ENCODE assay signal across 8 cellular contexts in the genomic region with DNA sequence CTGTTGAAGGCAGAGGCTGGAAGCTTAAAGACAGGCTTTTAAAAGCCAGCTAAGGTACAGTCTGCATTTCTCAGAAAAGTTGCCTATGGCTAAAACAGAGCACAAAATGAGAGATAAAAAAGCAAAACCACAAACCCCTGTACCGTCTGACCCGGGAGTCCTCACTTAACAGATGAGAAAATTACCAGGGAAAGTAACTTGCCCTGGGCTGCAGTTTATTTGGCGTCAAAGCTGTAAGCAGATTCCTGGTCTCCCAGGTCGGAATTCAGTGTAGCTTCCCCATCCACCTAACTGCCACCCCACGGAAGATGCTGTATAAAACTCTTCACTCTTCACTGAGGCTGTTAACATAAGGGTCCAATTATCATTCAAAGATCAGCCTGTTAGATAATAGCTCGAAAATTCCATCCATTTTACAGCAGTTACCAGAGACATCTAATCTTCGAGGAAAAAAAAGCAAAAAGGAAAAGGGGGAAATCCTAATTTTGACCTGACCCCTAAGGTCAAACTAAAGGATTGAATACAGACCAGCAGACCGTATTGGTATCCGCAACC. TPM values are rescaled to one million over a fixed set of nuclear protein-coding genes. Genes with fewer than 3 reads are reported as not detected.
A peak's percentile ranks its signal among the peaks of the same experiment; 100 is the strongest.
DNase-seq lines count a peak whose midpoint lies in the region; ATAC-seq and TF ChIP-seq lines count a peak whose summit lies in the region.

No MANE protein-coding gene starts in this region.

- H3K4me3 Mint-ChIP-seq in activated B cell treated with CpG ODN at 0.5 μM for 24 hours: peak overlapping the region; percentile 82
- H3K4me3 Mint-ChIP-seq in stimulated activated memory B cell treated with anti-CD40 and anti-IgM and Interleukin-4, amounts not matched to agents 10 μg/mL and 1 μg/mL and 100 μg/mL, for 72 hours: peak overlapping the region; percentile 84

- TF ChIP-seq CTCF in HEK293 (tag by site-specific recombination; IDR thresholded peaks at IDR 0.05): no peak
- no peak for TF ChIP-seq CTCF in activated B cell treated with CpG ODN at 0.5 μM for 24 hours (IDR thresholded peaks at IDR 0.05)

- peak overlapping the region; percentile 79 for H3K27ac Mint-ChIP-seq in activated B cell treated with CpG ODN at 0.5 μM for 24 hours
- H3K27ac Mint-ChIP-seq in stimulated activated memory B cell treated with anti-CD40 and anti-IgM and Interleukin-4, amounts not matched to agents 10 μg/mL and 1 μg/mL and 100 μg/mL, for 72 hours: peak overlapping the region; percentile 67

- H3K27me3 ChIP-seq in iPS-15b (ENCODE audit: control insufficient read depth, insufficient read depth, low read length): peaks cover 4% of the 10 kb centered on the region

- H3K36me3 ChIP-seq in HEK293 (ENCODE audit: control insufficient read depth in 2 of 2, insufficient read depth in 1 of 2, low read length in 2 of 2): no peaks in the 10 kb centered on the region; a peak in 1 of 3 replicates
- no peaks in the 10 kb centered on the region for H3K36me3 ChIP-seq in iPS-15b (ENCODE audit: control insufficient read depth, insufficient read depth, low read length)

- no peaks in the 10 kb centered on the region for H3K27me3 Mint-ChIP-seq in activated B cell treated with CpG ODN at 0.5 μM for 24 hours
- no peaks in the 10 kb centered on the region for H3K27me3 Mint-ChIP-seq in stimulated activated memory B cell treated with anti-CD40 and anti-IgM and Interleukin-4, amounts not matched to agents 10 μg/mL and 1 μg/mL and 100 μg/mL, for 72 hours

- peaks cover 11% of the 10 kb centered on the region for H3K4me1 ChIP-seq in HEK293 (ENCODE audit: control insufficient read depth, insufficient read depth, low read length)
- peaks cover 11% of the 10 kb centered on the region for H3K4me1 ChIP-seq in iPS-15b (ENCODE audit: control insufficient read depth, insufficient read depth, low read length)

- H3K4me3 ChIP-seq in HEK293 (ENCODE audit: low read depth, low read length) (peak overlapping the region; percentile 91), iPS-15b (ENCODE audit: low read depth, low read length) (peak overlapping the region; percentile 88)

- intact Hi-C loops in activated B cell treated with CpG ODN at 0.5 μM for 24 hours (cut with micrococcal nuclease): loop anchor here (1.0 to 2.0 kb wide), 3 partner anchors 31 to 178 kb away; no protein-coding TSS in a partner anchor

- POLR2A ChIA-PET in HEK293 (lab: Yijun Ruan, JAX): interaction anchor here (1.0 kb wide), 1 partner anchor 96 kb away, joined by 3 read pairs; no protein-coding TSS in a partner anchor
- POLR2A ChIA-PET in activated B cell treated with CpG ODN at 0.5 μM for 24 hours (lab: Charles Lee): no interaction called here

- H3K36me3 Mint-ChIP-seq in activated B cell treated with CpG ODN at 0.5 μM for 24 hours (ENCODE audit: low read depth): peaks cover 2% of the 10 kb centered on the region
- H3K36me3 Mint-ChIP-seq in stimulated activated memory B cell treated with anti-CD40 and anti-IgM and Interleukin-4, amounts not matched to agents 10 μg/mL and 1 μg/mL and 100 μg/mL, for 72 hours: no peaks in the 10 kb centered on the region

- CTCF ChIA-PET in HEK293 (lab: Yijun Ruan, JAX) (interaction anchor here (0.6 to 1.3 kb wide), 5 partner anchors 9 to 176 kb away, joined by 3 to 6 read pairs (median 3); no protein-coding TSS in a partner anchor), activated B cell treated with CpG ODN at 0.5 μM for 24 hours (lab: Charles Lee) (interaction anchor here (1.0 kb wide), 1 partner anchor 178 kb away, joined by 3 read pairs; no protein-coding TSS in a partner anchor)

- no peaks in the 10 kb centered on the region for H3K9me3 ChIP-seq in HEK293 (ENCODE audit: control insufficient read depth, insufficient read depth, low read depth, low read length)
- H3K9me3 ChIP-seq in iPS-15b (ENCODE audit: control insufficient read depth, insufficient read depth, low read length): no peaks in the 10 kb centered on the region

- DNase-seq in activated B cell treated with CpG ODN at 0.5 μM for 24 hours: no peak
- DNase-seq in HT-29 (ENCODE audit: low spot score): no peak
- no peak for DNase-seq in anterior cingulate cortex (lab: John Stamatoyannopoulos, UW)
- no peak for DNase-seq in NCI-H1048 (lab: John Stamatoyannopoulos, UW)

- peak overlapping the region; percentile 73 for H3K9ac ChIP-seq in iPS-15b (ENCODE audit: low read depth, low read length)

- no peaks in the 10 kb centered on the region for H3K9me3 Mint-ChIP-seq in activated B cell treated with CpG ODN at 0.5 μM for 24 hours
- no peaks in the 10 kb centered on the region for H3K9me3 Mint-ChIP-seq in stimulated activated memory B cell treated with anti-CD40 and anti-IgM and Interleukin-4, amounts not matched to agents 10 μg/mL and 1 μg/mL and 100 μg/mL, for 72 hours

- ATAC-seq in activated B cell treated with CpG ODN at 0.5 μM for 24 hours (ENCODE audit: low read depth) (no peak), HG02884 (IDR thresholded peaks at IDR 0.05; ENCODE audit: unreplicated experiment) (no peak)
- no peak for ATAC-seq in stimulated activated memory B cell treated with anti-CD40 and anti-IgM and Interleukin-4, amounts not matched to agents 10 μg/mL and 1 μg/mL and 100 μg/mL, for 72 hours

- peaks cover 39% of the 10 kb centered on the region for H3K4me1 Mint-ChIP-seq in activated B cell treated with CpG ODN at 0.5 μM for 24 hours
- peaks cover 37% of the 10 kb centered on the region for H3K4me1 Mint-ChIP-seq in stimulated activated memory B cell treated with anti-CD40 and anti-IgM and Interleukin-4, amounts not matched to agents 10 μg/mL and 1 μg/mL and 100 μg/mL, for 72 hours

- peak overlapping the region; percentile 90; the same call in 1 of the 2 replicates for H3K27ac ChIP-seq in HEK293 (ENCODE audit: extremely low read depth, low read depth, low read length)

TF ChIP-seq in HEK293, 187 proteins besides CTCF, POLR2A, EP300 and RAD21 (continues in another document):
- TF ChIP-seq ZNF184 (tag by site-specific recombination; IDR thresholded peaks at IDR 0.05): no peak
- TF ChIP-seq, protein P1, sequence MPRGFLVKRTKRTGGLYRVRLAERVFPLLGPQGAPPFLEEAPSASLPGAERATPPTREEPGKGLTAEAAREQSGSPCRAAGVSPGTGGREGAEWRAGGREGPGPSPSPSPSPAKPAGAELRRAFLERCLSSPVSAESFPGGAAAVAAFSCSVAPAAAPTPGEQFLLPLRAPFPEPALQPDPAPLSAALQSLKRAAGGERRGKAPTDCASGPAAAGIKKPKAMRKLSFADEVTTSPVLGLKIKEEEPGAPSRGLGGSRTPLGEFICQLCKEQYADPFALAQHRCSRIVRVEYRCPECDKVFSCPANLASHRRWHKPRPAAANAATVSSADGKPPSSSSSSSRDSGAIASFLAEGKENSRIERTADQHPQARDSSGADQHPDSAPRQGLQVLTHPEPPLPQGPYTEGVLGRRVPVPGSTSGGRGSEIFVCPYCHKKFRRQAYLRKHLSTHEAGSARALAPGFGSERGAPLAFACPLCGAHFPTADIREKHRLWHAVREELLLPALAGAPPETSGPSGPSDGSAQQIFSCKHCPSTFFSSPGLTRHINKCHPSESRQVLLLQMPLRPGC (tag by site-specific recombination; IDR thresholded peaks at IDR 0.05): no peak
- peak; percentile 44; the same call in 1 of the 2 replicates for TF ChIP-seq PRDM1 (tag by site-specific recombination; IDR thresholded peaks at IDR 0.05)
- peak; percentile 62; the same call in 1 of the 2 replicates for TF ChIP-seq ZBTB17 (tag by site-specific recombination; IDR thresholded peaks at IDR 0.05)
- TF ChIP-seq, protein P2, sequence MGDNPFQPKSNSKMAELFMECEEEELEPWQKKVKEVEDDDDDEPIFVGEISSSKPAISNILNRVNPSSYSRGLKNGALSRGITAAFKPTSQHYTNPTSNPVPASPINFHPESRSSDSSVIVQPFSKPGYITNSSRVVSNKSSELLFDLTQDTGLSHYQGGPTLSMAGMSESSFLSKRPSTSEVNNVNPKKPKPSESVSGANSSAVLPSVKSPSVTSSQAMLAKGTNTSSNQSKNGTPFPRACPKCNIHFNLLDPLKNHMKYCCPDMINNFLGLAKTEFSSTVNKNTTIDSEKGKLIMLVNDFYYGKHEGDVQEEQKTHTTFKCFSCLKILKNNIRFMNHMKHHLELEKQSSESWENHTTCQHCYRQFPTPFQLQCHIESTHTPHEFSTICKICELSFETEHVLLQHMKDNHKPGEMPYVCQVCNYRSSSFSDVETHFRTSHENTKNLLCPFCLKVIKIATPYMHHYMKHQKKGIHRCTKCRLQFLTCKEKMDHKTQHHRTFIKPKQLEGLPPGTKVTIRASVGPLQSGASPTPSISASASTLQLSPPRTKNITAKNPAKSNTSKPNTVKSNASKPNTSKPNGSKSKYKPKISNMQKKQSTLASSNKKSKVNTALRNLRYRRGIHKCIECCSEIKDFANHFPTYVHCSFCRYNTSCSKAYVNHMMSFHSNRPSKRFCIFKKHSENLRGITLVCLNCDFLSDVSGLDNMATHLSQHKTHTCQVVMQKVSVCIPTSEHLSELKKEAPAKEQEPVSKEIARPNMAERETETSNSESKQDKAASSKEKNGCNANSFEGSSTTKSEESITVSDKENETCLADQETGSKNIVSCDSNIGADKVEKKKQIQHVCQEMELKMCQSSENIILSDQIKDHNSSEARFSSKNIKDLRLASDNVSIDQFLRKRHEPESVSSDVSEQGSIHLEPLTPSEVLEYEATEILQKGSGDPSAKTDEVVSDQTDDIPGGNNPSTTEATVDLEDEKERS (tag by site-specific recombination; IDR thresholded peaks at IDR 0.05): no peak
- TF ChIP-seq ZNF530 (tag by site-specific recombination; IDR thresholded peaks at IDR 0.05; ENCODE audit: low read depth): no peak
- TF ChIP-seq ZBTB20 (tag by site-specific recombination; IDR thresholded peaks at IDR 0.05): peak; percentile 91
- no peak for TF ChIP-seq ZNF626 (tag by site-specific recombination; IDR thresholded peaks at IDR 0.05)
- TF ChIP-seq GLIS1 (tag by site-specific recombination; IDR thresholded peaks at IDR 0.05): peak; percentile 29; the same call in 1 of the 2 replicates
- TF ChIP-seq, protein P3, sequence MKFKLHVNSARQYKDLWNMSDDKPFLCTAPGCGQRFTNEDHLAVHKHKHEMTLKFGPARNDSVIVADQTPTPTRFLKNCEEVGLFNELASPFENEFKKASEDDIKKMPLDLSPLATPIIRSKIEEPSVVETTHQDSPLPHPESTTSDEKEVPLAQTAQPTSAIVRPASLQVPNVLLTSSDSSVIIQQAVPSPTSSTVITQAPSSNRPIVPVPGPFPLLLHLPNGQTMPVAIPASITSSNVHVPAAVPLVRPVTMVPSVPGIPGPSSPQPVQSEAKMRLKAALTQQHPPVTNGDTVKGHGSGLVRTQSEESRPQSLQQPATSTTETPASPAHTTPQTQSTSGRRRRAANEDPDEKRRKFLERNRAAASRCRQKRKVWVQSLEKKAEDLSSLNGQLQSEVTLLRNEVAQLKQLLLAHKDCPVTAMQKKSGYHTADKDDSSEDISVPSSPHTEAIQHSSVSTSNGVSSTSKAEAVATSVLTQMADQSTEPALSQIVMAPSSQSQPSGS (tag by site-specific recombination; IDR thresholded peaks at IDR 0.05; ENCODE audit: low read depth): no peak
- no peak for TF ChIP-seq ZNF658 (tag by site-specific recombination; IDR thresholded peaks at IDR 0.05)
- no peak for TF ChIP-seq ZNF24 (tag by site-specific recombination; IDR thresholded peaks at IDR 0.05)

RNA-seq across cellular contexts. Expression of gene TCF20, which starts 1.5 kb away (rescaled TPM):
- 52.0 and 62.1 TPM in 2 replicates for total RNA-seq in activated B cell treated with CpG ODN at 0.5 μM for 24 hours
- 47.2 and 48.3 TPM in 2 replicates for total RNA-seq in HT-29 (2014; rRNA removed; shearing (Covaris generic))
